25 cellular contexts compared by ENCODE assay signal in genomic region chr2:121294881-121295840, GRCh38. TPM values are rescaled to one million over a fixed set of nuclear protein-coding genes. Genes with fewer than 3 reads are reported as not detected.
"Had no signal": no experiment of that assay in that cellular context is flagged by ENCODE, and none has a peak within 500 bp of the region (broad histone marks: within the 10 kb centered on the region; RNA-seq: fewer than 3 reads in every experiment).

No MANE protein-coding gene starts in this region.

- H3K4me1 ChIP-seq: gastrocnemius medialis, lower lobe of right lung, sigmoid colon, upper lobe of right lung had no signal

- H3K9me3 ChIP-seq: gastrocnemius medialis, lower lobe of right lung, mucosa of descending colon, sigmoid colon, upper lobe of right lung had no signal

- ATAC-seq: activated CD8-positive, alpha-beta T cell treated with anti-CD3 and anti-CD28 coated beads, Interleukin-2, amount 10 ng/mL, durations not matched to agents 7 days and 5 days; esophagus mucosa; gastrocnemius medialis; left colon; lower lobe of right lung; mucosa of descending colon; upper lobe of right lung had no signal

- DNase-seq: activated CD4-positive, alpha-beta T cell treated with anti-CD3 and anti-CD28 coated beads, Interleukin-2, amount 50 U/mL, for 1 hour; activated CD4-positive, CD25-positive, alpha-beta regulatory T cell treated with anti-CD3 and anti-CD28 coated beads, Interleukin-2, amount 50 U/mL, for 72 hours; activated CD8-positive, alpha-beta T cell treated with anti-CD3 and anti-CD28 coated beads, Interleukin-2, amount 10 ng/mL, durations not matched to agents 7 days and 5 days; activated effector memory CD4-positive, alpha-beta T cell treated with Interleukin-2 at 50 U/mL for 16 hours; activated naive CD4-positive, alpha-beta T cell treated with anti-CD3 and anti-CD28 coated beads for 36 hours; activated T-cell treated with anti-CD3 and anti-CD28 coated beads, Interleukin-2, amount 50 U/mL, for 48 hours; effector CD8-positive, alpha-beta T cell; gastrocnemius medialis; left colon; lower lobe of right lung; mesendoderm; mucosa of descending colon; nephron progenitor cell; nucleus accumbens; posterior cingulate gyrus; sigmoid colon; stimulated activated CD4-positive, alpha-beta T cell treated with anti-CD3 and anti-CD28 coated beads, Interleukin-2, amount 100 ng/mL, for 48 hours; stimulated activated CD8-positive, alpha-beta memory T cell treated with anti-CD3 and anti-CD28 coated beads, Interleukin-4, amount 100 ng/mL, for 48 hours; stimulated activated naive CD4-positive, alpha-beta T cell; T-helper 1 cell; upper lobe of right lung; WERI-Rb-1 had no signal

- H3K4me1 Mint-ChIP-seq: nephron progenitor cell had no signal

- H3K36me3 ChIP-seq: cardiac muscle cell, gastrocnemius medialis, lower lobe of right lung, sigmoid colon, upper lobe of right lung, WERI-Rb-1 had no signal

- H3K4me3 ChIP-seq: cardiac muscle cell, gastrocnemius medialis, lower lobe of right lung, mucosa of descending colon, sigmoid colon, upper lobe of right lung had no signal

- H3K27me3 ChIP-seq: cardiac muscle cell, sigmoid colon, upper lobe of right lung had no signal

- H3K9me3 Mint-ChIP-seq: activated naive CD4-positive, alpha-beta T cell treated with anti-CD3 and anti-CD28 coated beads for 36 hours; dendritic cell treated with granulocyte-macrophage colony-stimulating factor and Interleukin-4, amounts not matched to agents 40 ng/mL and 50 ng/mL, for 4 days; nephron progenitor cell had no signal

- H3K27ac Mint-ChIP-seq: activated CD8-positive, alpha-beta T cell treated with anti-CD3 and anti-CD28 coated beads, Interleukin-2, amount 10 ng/mL, durations not matched to agents 7 days and 5 days; activated naive CD4-positive, alpha-beta T cell treated with anti-CD3 and anti-CD28 coated beads for 36 hours; dendritic cell treated with granulocyte-macrophage colony-stimulating factor and Interleukin-4, amounts not matched to agents 40 ng/mL and 50 ng/mL, for 4 days; nephron progenitor cell had no signal

- H3K27ac ChIP-seq: cardiac muscle cell, gastrocnemius medialis, lower lobe of right lung, sigmoid colon, upper lobe of right lung, WERI-Rb-1 had no signal

- H3K4me3 Mint-ChIP-seq: activated CD8-positive, alpha-beta T cell treated with anti-CD3 and anti-CD28 coated beads, Interleukin-2, amount 10 ng/mL, durations not matched to agents 7 days and 5 days; activated naive CD4-positive, alpha-beta T cell treated with anti-CD3 and anti-CD28 coated beads for 36 hours; dendritic cell treated with granulocyte-macrophage colony-stimulating factor and Interleukin-4, amounts not matched to agents 40 ng/mL and 50 ng/mL, for 4 days; nephron progenitor cell had no signal

RNA-seq across cellular contexts. Expression of gene TFCP2L1, which starts 10.2 kb away (rescaled TPM):
- total RNA-seq: cardiac muscle cell had no signal
